Comparison of ENCODE assay signal across 29 cellular contexts in the genomic region with DNA sequence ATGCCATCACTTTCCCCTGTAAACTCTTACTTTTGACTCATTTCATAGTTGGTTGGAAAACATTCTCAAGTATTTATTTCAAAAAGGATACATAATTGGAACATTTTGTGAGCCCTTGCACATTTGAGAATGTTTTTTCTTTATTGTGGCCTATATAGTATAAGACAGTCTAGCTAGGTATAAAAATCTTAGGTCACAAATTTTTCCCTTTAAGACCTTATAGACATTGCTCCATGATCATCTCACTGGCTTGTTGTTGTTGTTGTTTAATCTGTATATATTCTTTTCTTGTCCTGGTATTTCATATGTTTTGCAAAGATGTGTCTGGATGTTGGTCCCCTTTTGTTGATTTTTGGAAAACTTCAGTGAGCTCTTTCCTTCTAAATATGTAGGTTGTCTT.
"Had no signal": no experiment of that assay in that cellular context is flagged by ENCODE, and none has a peak within 500 bp of the region (broad histone marks: within the 10 kb centered on the region; RNA-seq: fewer than 3 reads in every experiment).

No MANE protein-coding gene starts in this region.

- H3K4me3 Mint-ChIP-seq: dendritic cell treated with granulocyte-macrophage colony-stimulating factor and Interleukin-4, amounts not matched to agents 40 ng/mL and 50 ng/mL, for 4 days; effector memory CD8-positive, alpha-beta T cell; endodermal cell had no signal

- H3K4me1 ChIP-seq: colonic mucosa, foreskin keratinocyte had no signal

- H3K4me3 ChIP-seq: colonic mucosa, coronary artery, dorsolateral prefrontal cortex, esophagus muscularis mucosa, esophagus squamous epithelium, gastrocnemius medialis, gastroesophageal sphincter, heart left ventricle, heart right ventricle had no signal

- H3K27me3 ChIP-seq: colonic mucosa, esophagus muscularis mucosa, esophagus squamous epithelium, foreskin keratinocyte, gastrocnemius medialis, gastroesophageal sphincter, heart left ventricle, heart right ventricle had no signal

- H3K36me3 ChIP-seq: colonic mucosa, gastrocnemius medialis, heart left ventricle, heart right ventricle had no signal

- FAIRE-seq: colon, endometrium, endothelial cell of umbilical vein, frontal cortex had no signal

- H3K27ac Mint-ChIP-seq: dendritic cell treated with granulocyte-macrophage colony-stimulating factor and Interleukin-4, amounts not matched to agents 40 ng/mL and 50 ng/mL, for 4 days; effector memory CD8-positive, alpha-beta T cell; endodermal cell had no signal

- H3K27me3 Mint-ChIP-seq: dendritic cell treated with granulocyte-macrophage colony-stimulating factor and Interleukin-4, amounts not matched to agents 40 ng/mL and 50 ng/mL, for 4 days had no signal

- H3K9me3 ChIP-seq: colonic mucosa had no signal

- DNase-seq: colonic mucosa; cortex of kidney; dermis blood vessel endothelial cell; dorsolateral prefrontal cortex; effector CD4-positive, alpha-beta T cell; effector CD8-positive, alpha-beta T cell; effector memory CD4-positive, alpha-beta T cell; effector memory CD8-positive, alpha-beta T cell; endodermal cell; erythroblast; esophagus squamous epithelium; foreskin fibroblast; foreskin keratinocyte; foreskin melanocyte; gastrocnemius medialis; glutamatergic neuron; head of caudate nucleus; heart left ventricle; heart right ventricle had no signal

- ATAC-seq: effector memory CD8-positive, alpha-beta T cell; esophagus mucosa; foreskin keratinocyte; gastrocnemius medialis; gastroesophageal sphincter; heart left ventricle; heart right ventricle had no signal

- H3K27ac ChIP-seq: colonic mucosa, coronary artery, dorsolateral prefrontal cortex, epithelial cell of prostate, foreskin keratinocyte, gastrocnemius medialis, heart left ventricle, heart right ventricle had no signal
